In genomic region chr17:48908047-48908843, GRCh38 we compare ENCODE assay signal across 1 cellular context.
TF ChIP-seq lines count a peak whose summit lies in the region.

Gene UBE2Z, plus strand, starts transcription at chr17:48908407. Its CDS starts 97 bp downstream, at chr17:48908504.

TF ChIP-seq in HepG2, 621 proteins besides CTCF, POLR2A, EP300 and RAD21 (continued from another document and continues in another):
- TF ChIP-seq, protein P1, sequence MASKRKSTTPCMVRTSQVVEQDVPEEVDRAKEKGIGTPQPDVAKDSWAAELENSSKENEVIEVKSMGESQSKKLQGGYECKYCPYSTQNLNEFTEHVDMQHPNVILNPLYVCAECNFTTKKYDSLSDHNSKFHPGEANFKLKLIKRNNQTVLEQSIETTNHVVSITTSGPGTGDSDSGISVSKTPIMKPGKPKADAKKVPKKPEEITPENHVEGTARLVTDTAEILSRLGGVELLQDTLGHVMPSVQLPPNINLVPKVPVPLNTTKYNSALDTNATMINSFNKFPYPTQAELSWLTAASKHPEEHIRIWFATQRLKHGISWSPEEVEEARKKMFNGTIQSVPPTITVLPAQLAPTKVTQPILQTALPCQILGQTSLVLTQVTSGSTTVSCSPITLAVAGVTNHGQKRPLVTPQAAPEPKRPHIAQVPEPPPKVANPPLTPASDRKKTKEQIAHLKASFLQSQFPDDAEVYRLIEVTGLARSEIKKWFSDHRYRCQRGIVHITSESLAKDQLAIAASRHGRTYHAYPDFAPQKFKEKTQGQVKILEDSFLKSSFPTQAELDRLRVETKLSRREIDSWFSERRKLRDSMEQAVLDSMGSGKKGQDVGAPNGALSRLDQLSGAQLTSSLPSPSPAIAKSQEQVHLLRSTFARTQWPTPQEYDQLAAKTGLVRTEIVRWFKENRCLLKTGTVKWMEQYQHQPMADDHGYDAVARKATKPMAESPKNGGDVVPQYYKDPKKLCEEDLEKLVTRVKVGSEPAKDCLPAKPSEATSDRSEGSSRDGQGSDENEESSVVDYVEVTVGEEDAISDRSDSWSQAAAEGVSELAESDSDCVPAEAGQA (IDR thresholded peaks at IDR 0.05; ENCODE audit: low read depth): no peak
- TF ChIP-seq, protein P1 (CRISPR knock-in tag; IDR thresholded peaks at IDR 0.05; ENCODE audit: borderline replicate concordance): peak; percentile 45; the same call in 1 of the 2 replicates
- TF ChIP-seq PHF5A (CRISPR knock-in tag; IDR thresholded peaks at IDR 0.05; ENCODE audit: low read depth, unreplicated experiment): peak; percentile 96
- TF ChIP-seq ZNF451 (CRISPR knock-in tag; IDR thresholded peaks at IDR 0.05): peak; percentile 83; the same call in 1 of the 2 replicates
- peak; percentile 83 for TF ChIP-seq RXRA (CRISPR knock-in tag; IDR thresholded peaks at IDR 0.05)
- TF ChIP-seq AFF4 (CRISPR knock-in tag; IDR thresholded peaks at IDR 0.05): no peak; the same call in 1 of the 2 replicates
- TF ChIP-seq TEAD2 (CRISPR knock-in tag; IDR thresholded peaks at IDR 0.05): no peak
- peak; percentile 66 for TF ChIP-seq ZNF18 (CRISPR knock-in tag; IDR thresholded peaks at IDR 0.05; ENCODE audit: insufficient replicate concordance)
- TF ChIP-seq, protein P2, sequence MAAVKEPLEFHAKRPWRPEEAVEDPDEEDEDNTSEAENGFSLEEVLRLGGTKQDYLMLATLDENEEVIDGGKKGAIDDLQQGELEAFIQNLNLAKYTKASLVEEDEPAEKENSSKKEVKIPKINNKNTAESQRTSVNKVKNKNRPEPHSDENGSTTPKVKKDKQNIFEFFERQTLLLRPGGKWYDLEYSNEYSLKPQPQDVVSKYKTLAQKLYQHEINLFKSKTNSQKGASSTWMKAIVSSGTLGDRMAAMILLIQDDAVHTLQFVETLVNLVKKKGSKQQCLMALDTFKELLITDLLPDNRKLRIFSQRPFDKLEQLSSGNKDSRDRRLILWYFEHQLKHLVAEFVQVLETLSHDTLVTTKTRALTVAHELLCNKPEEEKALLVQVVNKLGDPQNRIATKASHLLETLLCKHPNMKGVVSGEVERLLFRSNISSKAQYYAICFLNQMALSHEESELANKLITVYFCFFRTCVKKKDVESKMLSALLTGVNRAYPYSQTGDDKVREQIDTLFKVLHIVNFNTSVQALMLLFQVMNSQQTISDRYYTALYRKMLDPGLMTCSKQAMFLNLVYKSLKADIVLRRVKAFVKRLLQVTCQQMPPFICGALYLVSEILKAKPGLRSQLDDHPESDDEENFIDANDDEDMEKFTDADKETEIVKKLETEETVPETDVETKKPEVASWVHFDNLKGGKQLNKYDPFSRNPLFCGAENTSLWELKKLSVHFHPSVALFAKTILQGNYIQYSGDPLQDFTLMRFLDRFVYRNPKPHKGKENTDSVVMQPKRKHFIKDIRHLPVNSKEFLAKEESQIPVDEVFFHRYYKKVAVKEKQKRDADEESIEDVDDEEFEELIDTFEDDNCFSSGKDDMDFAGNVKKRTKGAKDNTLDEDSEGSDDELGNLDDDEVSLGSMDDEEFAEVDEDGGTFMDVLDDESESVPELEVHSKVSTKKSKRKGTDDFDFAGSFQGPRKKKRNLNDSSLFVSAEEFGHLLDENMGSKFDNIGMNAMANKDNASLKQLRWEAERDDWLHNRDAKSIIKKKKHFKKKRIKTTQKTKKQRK (IDR thresholded peaks at IDR 0.05; ENCODE audit: low read length): no peak
- peak; percentile 63; the same call in 1 of the 2 replicates for TF ChIP-seq TP53 (CRISPR knock-in tag; conservative IDR thresholded peaks at IDR 0.05)
- no peak; the same call in 1 of the 2 replicates for TF ChIP-seq ZNF253 (CRISPR knock-in tag; IDR thresholded peaks at IDR 0.05; ENCODE audit: borderline replicate concordance)
- TF ChIP-seq HNRNPL (IDR thresholded peaks at IDR 0.05; ENCODE audit: low read depth, low read length): no peak
- TF ChIP-seq, protein P3, sequence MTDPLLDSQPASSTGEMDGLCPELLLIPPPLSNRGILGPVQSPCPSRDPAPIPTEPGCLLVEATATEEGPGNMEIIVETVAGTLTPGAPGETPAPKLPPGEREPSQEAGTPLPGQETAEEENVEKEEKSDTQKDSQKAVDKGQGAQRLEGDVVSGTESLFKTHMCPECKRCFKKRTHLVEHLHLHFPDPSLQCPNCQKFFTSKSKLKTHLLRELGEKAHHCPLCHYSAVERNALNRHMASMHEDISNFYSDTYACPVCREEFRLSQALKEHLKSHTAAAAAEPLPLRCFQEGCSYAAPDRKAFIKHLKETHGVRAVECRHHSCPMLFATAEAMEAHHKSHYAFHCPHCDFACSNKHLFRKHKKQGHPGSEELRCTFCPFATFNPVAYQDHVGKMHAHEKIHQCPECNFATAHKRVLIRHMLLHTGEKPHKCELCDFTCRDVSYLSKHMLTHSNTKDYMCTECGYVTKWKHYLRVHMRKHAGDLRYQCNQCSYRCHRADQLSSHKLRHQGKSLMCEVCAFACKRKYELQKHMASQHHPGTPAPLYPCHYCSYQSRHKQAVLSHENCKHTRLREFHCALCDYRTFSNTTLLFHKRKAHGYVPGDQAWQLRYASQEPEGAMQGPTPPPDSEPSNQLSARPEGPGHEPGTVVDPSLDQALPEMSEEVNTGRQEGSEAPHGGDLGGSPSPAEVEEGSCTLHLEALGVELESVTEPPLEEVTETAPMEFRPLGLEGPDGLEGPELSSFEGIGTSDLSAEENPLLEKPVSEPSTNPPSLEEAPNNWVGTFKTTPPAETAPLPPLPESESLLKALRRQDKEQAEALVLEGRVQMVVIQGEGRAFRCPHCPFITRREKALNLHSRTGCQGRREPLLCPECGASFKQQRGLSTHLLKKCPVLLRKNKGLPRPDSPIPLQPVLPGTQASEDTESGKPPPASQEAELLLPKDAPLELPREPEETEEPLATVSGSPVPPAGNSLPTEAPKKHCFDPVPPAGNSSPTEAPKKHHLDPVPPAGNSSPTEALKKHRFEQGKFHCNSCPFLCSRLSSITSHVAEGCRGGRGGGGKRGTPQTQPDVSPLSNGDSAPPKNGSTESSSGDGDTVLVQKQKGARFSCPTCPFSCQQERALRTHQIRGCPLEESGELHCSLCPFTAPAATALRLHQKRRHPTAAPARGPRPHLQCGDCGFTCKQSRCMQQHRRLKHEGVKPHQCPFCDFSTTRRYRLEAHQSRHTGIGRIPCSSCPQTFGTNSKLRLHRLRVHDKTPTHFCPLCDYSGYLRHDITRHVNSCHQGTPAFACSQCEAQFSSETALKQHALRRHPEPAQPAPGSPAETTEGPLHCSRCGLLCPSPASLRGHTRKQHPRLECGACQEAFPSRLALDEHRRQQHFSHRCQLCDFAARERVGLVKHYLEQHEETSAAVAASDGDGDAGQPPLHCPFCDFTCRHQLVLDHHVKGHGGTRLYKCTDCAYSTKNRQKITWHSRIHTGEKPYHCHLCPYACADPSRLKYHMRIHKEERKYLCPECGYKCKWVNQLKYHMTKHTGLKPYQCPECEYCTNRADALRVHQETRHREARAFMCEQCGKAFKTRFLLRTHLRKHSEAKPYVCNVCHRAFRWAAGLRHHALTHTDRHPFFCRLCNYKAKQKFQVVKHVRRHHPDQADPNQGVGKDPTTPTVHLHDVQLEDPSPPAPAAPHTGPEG (CRISPR knock-in tag; IDR thresholded peaks at IDR 0.05): no peak; the same call in 1 of the 2 replicates
- no peak; the same call in 1 of the 2 replicates for TF ChIP-seq ZNF460 (CRISPR knock-in tag; IDR thresholded peaks at IDR 0.05; ENCODE audit: borderline replicate concordance)
- TF ChIP-seq RFX1 (IDR thresholded peaks at IDR 0.05): peak; percentile 19; the same call in 1 of the 2 replicates
- TF ChIP-seq ZNF644 (CRISPR knock-in tag; IDR thresholded peaks at IDR 0.05; ENCODE audit: low read depth): peak; percentile 67; the same call in 1 of the 2 replicates
- TF ChIP-seq AHR (CRISPR knock-in tag; IDR thresholded peaks at IDR 0.05): no peak; the same call in 1 of the 2 replicates
